1 cellular context compared by ENCODE assay signal in genomic region chr5:136382071-136382470, GRCh38.
A peak's percentile ranks its signal among the peaks of the same experiment; 100 is the strongest.
TF ChIP-seq lines count a peak whose summit lies in the region.

No MANE protein-coding gene starts in this region.

TF ChIP-seq in H1, 55 proteins besides CTCF, POLR2A, EP300 and RAD21:
- TF ChIP-seq NRF1 (IDR thresholded peaks at IDR 0.05; ENCODE audit: low read depth, low read length) (no peak), CBX8 (IDR thresholded peaks at IDR 0.05; ENCODE audit: borderline replicate concordance, low read depth, low read length) (no peak), TEAD4 (IDR thresholded peaks at IDR 0.05; ENCODE audit: low read depth, low read length) (0 out of 2 replicates have a peak, but pooled peaks have one; percentile 14), SP1 (IDR thresholded peaks at IDR 0.05; ENCODE audit: low read depth, low read length) (0 out of 2 replicates have a peak, but pooled peaks have one; percentile 55), NANOG (IDR thresholded peaks at IDR 0.05; ENCODE audit: insufficient read depth, low read depth, low read length, poor library complexity, severe bottlenecking) (peak; percentile 88), CBX5 (IDR thresholded peaks at IDR 0.05; ENCODE audit: low read depth, low read length) (no peak)
- TF ChIP-seq, protein P1, sequence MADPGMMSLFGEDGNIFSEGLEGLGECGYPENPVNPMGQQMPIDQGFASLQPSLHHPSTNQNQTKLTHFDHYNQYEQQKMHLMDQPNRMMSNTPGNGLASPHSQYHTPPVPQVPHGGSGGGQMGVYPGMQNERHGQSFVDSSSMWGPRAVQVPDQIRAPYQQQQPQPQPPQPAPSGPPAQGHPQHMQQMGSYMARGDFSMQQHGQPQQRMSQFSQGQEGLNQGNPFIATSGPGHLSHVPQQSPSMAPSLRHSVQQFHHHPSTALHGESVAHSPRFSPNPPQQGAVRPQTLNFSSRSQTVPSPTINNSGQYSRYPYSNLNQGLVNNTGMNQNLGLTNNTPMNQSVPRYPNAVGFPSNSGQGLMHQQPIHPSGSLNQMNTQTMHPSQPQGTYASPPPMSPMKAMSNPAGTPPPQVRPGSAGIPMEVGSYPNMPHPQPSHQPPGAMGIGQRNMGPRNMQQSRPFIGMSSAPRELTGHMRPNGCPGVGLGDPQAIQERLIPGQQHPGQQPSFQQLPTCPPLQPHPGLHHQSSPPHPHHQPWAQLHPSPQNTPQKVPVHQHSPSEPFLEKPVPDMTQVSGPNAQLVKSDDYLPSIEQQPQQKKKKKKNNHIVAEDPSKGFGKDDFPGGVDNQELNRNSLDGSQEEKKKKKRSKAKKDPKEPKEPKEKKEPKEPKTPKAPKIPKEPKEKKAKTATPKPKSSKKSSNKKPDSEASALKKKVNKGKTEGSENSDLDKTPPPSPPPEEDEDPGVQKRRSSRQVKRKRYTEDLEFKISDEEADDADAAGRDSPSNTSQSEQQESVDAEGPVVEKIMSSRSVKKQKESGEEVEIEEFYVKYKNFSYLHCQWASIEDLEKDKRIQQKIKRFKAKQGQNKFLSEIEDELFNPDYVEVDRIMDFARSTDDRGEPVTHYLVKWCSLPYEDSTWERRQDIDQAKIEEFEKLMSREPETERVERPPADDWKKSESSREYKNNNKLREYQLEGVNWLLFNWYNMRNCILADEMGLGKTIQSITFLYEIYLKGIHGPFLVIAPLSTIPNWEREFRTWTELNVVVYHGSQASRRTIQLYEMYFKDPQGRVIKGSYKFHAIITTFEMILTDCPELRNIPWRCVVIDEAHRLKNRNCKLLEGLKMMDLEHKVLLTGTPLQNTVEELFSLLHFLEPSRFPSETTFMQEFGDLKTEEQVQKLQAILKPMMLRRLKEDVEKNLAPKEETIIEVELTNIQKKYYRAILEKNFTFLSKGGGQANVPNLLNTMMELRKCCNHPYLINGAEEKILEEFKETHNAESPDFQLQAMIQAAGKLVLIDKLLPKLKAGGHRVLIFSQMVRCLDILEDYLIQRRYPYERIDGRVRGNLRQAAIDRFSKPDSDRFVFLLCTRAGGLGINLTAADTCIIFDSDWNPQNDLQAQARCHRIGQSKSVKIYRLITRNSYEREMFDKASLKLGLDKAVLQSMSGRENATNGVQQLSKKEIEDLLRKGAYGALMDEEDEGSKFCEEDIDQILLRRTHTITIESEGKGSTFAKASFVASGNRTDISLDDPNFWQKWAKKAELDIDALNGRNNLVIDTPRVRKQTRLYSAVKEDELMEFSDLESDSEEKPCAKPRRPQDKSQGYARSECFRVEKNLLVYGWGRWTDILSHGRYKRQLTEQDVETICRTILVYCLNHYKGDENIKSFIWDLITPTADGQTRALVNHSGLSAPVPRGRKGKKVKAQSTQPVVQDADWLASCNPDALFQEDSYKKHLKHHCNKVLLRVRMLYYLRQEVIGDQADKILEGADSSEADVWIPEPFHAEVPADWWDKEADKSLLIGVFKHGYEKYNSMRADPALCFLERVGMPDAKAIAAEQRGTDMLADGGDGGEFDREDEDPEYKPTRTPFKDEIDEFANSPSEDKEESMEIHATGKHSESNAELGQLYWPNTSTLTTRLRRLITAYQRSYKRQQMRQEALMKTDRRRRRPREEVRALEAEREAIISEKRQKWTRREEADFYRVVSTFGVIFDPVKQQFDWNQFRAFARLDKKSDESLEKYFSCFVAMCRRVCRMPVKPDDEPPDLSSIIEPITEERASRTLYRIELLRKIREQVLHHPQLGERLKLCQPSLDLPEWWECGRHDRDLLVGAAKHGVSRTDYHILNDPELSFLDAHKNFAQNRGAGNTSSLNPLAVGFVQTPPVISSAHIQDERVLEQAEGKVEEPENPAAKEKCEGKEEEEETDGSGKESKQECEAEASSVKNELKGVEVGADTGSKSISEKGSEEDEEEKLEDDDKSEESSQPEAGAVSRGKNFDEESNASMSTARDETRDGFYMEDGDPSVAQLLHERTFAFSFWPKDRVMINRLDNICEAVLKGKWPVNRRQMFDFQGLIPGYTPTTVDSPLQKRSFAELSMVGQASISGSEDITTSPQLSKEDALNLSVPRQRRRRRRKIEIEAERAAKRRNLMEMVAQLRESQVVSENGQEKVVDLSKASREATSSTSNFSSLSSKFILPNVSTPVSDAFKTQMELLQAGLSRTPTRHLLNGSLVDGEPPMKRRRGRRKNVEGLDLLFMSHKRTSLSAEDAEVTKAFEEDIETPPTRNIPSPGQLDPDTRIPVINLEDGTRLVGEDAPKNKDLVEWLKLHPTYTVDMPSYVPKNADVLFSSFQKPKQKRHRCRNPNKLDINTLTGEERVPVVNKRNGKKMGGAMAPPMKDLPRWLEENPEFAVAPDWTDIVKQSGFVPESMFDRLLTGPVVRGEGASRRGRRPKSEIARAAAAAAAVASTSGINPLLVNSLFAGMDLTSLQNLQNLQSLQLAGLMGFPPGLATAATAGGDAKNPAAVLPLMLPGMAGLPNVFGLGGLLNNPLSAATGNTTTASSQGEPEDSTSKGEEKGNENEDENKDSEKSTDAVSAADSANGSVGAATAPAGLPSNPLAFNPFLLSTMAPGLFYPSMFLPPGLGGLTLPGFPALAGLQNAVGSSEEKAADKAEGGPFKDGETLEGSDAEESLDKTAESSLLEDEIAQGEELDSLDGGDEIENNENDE (IDR thresholded peaks at IDR 0.05; ENCODE audit: insufficient replicate concordance, low read length) = peak; percentile 89
